In genomic region chrX:17377047-17377692, GRCh38 we compare ENCODE assay signal across 8 cellular contexts. TPM values are rescaled to one million over a fixed set of nuclear protein-coding genes. Genes with fewer than 3 reads are reported as not detected.
DNase-seq lines count a peak whose midpoint lies in the region; ATAC-seq and TF ChIP-seq lines count a peak whose summit lies in the region.

No MANE protein-coding gene starts in this region.

- no peak overlapping the region for H3K4me3 Mint-ChIP-seq in activated T-helper 1 cell treated with anti-CD3 and anti-CD28 coated beads, Interleukin-12 subunit alpha, Interleukin-12 subunit beta, Interleukin-2, Interleukin-4 antibody, amounts not matched to agents 30 ng/mL and 10 ng/mL and 1 ng/mL, durations not matched to agents 14 hours and 24 hours and 36 hours

- TF ChIP-seq CTCF in AG09309 (IDR thresholded peaks at IDR 0.05; ENCODE audit: control insufficient read depth, insufficient read depth, low read depth, low read length, missing control alignments), result no peak
- no peak for TF ChIP-seq CTCF in hepatocyte (IDR thresholded peaks at IDR 0.05; ENCODE audit: poor library complexity)

- peak overlapping the region; percentile 89 for H3K4me2 ChIP-seq in hepatocyte

- H3K36me3 Mint-ChIP-seq in activated T-helper 1 cell treated with anti-CD3 and anti-CD28 coated beads, Interleukin-12 subunit alpha, Interleukin-12 subunit beta, Interleukin-2, Interleukin-4 antibody, amounts not matched to agents 30 ng/mL and 10 ng/mL and 1 ng/mL, durations not matched to agents 14 hours and 24 hours and 36 hours (ENCODE audit: low read depth), result no peaks in the 10 kb centered on the region

- DNase-seq in AG09309 (ENCODE audit: low read depth) (no peak), M059J (ENCODE audit: low read depth) (peak; percentile 78), hepatocyte (ENCODE audit: low spot score) (peak; percentile 63), HPDE6-E6E7 (ENCODE audit: extremely low spot score) (no peak)
- DNase-seq in activated T-helper 1 cell treated with anti-CD3 and anti-CD28 coated beads, Interleukin-12 subunit alpha, Interleukin-12 subunit beta, Interleukin-2, Interleukin-4 antibody, amounts not matched to agents 30 ng/mL and 10 ng/mL and 1 ng/mL, durations not matched to agents 14 hours and 24 hours and 36 hours (ENCODE audit: low spot score), result no peak
- DNase-seq in stimulated activated CD4-positive, alpha-beta T cell treated with anti-CD3 and anti-CD28 coated beads, Interleukin-4, amount 100 ng/mL, for 24 hours, result peak; percentile 4
- no peak for DNase-seq in effector memory CD4-positive, alpha-beta T cell

- no peaks in the 10 kb centered on the region for H3K9me3 ChIP-seq in hepatocyte (ENCODE audit: low read depth)
- H3K9me3 ChIP-seq in effector memory CD4-positive, alpha-beta T cell (ENCODE audit: control insufficient read depth, low read length), result no peaks in the 10 kb centered on the region

- H3K36me3 ChIP-seq in hepatocyte (replicated peaks; ENCODE audit: insufficient read depth, low read depth), result no peaks in the 10 kb centered on the region
- no peaks in the 10 kb centered on the region for H3K36me3 ChIP-seq in effector memory CD4-positive, alpha-beta T cell (ENCODE audit: control insufficient read depth, insufficient read depth, low read length)

- no peak overlapping the region for H3K27ac ChIP-seq in hepatocyte
- no peak overlapping the region for H3K27ac ChIP-seq in effector memory CD4-positive, alpha-beta T cell (ENCODE audit: insufficient read depth, low read length, poor library complexity, severe bottlenecking)

- H3K4me3 ChIP-seq in AG09309 (ENCODE audit: control insufficient read depth, low read depth, low read length) (peak overlapping the region; percentile 78), hepatocyte (peak overlapping the region; percentile 31)
- H3K4me3 ChIP-seq in effector memory CD4-positive, alpha-beta T cell (ENCODE audit: insufficient read depth, low read depth, low read length, poor library complexity, severe bottlenecking), result no peak overlapping the region

- no peaks in the 10 kb centered on the region for H3K4me1 ChIP-seq in hepatocyte (ENCODE audit: insufficient read depth)
- no peaks in the 10 kb centered on the region for H3K4me1 ChIP-seq in effector memory CD4-positive, alpha-beta T cell (ENCODE audit: control insufficient read depth, insufficient read depth, low read length, poor library complexity, severe bottlenecking)

- ATAC-seq in HG03280 (IDR thresholded peaks at IDR 0.05; ENCODE audit: unreplicated experiment), result no peak

- no peaks in the 10 kb centered on the region for H3K9me3 Mint-ChIP-seq in activated T-helper 1 cell treated with anti-CD3 and anti-CD28 coated beads, Interleukin-12 subunit alpha, Interleukin-12 subunit beta, Interleukin-2, Interleukin-4 antibody, amounts not matched to agents 30 ng/mL and 10 ng/mL and 1 ng/mL, durations not matched to agents 14 hours and 24 hours and 36 hours

- no peak overlapping the region for H2AFZ ChIP-seq in hepatocyte

- H3K27me3 Mint-ChIP-seq in activated T-helper 1 cell treated with anti-CD3 and anti-CD28 coated beads, Interleukin-12 subunit alpha, Interleukin-12 subunit beta, Interleukin-2, Interleukin-4 antibody, amounts not matched to agents 30 ng/mL and 10 ng/mL and 1 ng/mL, durations not matched to agents 14 hours and 24 hours and 36 hours (ENCODE audit: insufficient read depth), result peaks cover 13% of the 10 kb centered on the region

- peaks cover 6% of the 10 kb centered on the region for H3K4me1 Mint-ChIP-seq in activated T-helper 1 cell treated with anti-CD3 and anti-CD28 coated beads, Interleukin-12 subunit alpha, Interleukin-12 subunit beta, Interleukin-2, Interleukin-4 antibody, amounts not matched to agents 30 ng/mL and 10 ng/mL and 1 ng/mL, durations not matched to agents 14 hours and 24 hours and 36 hours (ENCODE audit: low read depth)

- no peaks in the 10 kb centered on the region for H3K79me2 ChIP-seq in hepatocyte

- H3K27ac Mint-ChIP-seq in activated T-helper 1 cell treated with anti-CD3 and anti-CD28 coated beads, Interleukin-12 subunit alpha, Interleukin-12 subunit beta, Interleukin-2, Interleukin-4 antibody, amounts not matched to agents 30 ng/mL and 10 ng/mL and 1 ng/mL, durations not matched to agents 14 hours and 24 hours and 36 hours, result peak overlapping the region; percentile 5

- no peaks in the 10 kb centered on the region for H3K27me3 ChIP-seq in hepatocyte
- no peaks in the 10 kb centered on the region for H3K27me3 ChIP-seq in effector memory CD4-positive, alpha-beta T cell (replicated peaks; ENCODE audit: control insufficient read depth, insufficient read depth, low read length, poor library complexity, severe bottlenecking)

- 45% methylated on average over 41 of the region's 45 CpGs for WGBS in hepatocyte (ENCODE audit: low lambda C conversion rate, missing lambda C conversion rate)

- H4K20me1 ChIP-seq in hepatocyte (ENCODE audit: insufficient read depth, poor library complexity, severe bottlenecking), result no peaks in the 10 kb centered on the region

- intact Hi-C loops in activated T-helper 1 cell treated with anti-CD3 and anti-CD28 coated beads, Interleukin-12 subunit alpha, Interleukin-12 subunit beta, Interleukin-2, Interleukin-4 antibody, amounts not matched to agents 30 ng/mL and 10 ng/mL and 1 ng/mL, durations not matched to agents 14 hours and 24 hours and 36 hours (cut with micrococcal nuclease), result loop anchor here (10.0 kb wide), 1 partner anchor 318 kb away; no protein-coding TSS in a partner anchor

- no peaks in the 10 kb centered on the region for H3K9me2 ChIP-seq in hepatocyte (replicated peaks; ENCODE audit: insufficient read depth)

RNA-seq across cellular contexts. Expression of gene NHS, which starts 2.2 kb away (rescaled TPM):
- 5.1 and 7.5 TPM in 2 replicates for total RNA-seq in M059J (2014; rRNA removed; shearing (Covaris generic))
- 8.1 and 11.1 TPM in 2 replicates for total RNA-seq in activated T-helper 1 cell treated with anti-CD3 and anti-CD28 coated beads, Interleukin-12 subunit alpha, Interleukin-12 subunit beta, Interleukin-2, Interleukin-4 antibody, amounts not matched to agents 30 ng/mL and 10 ng/mL and 1 ng/mL, durations not matched to agents 14 hours and 24 hours and 36 hours
- total RNA-seq in hepatocyte, result 2.7 and 3.1 TPM in 2 replicates
- 0.35 and 1.2 TPM in 2 replicates for polyA plus RNA-seq in hepatocyte

Comparison
In these comparisons a context has a peak if more than half of its experiments do, and no peak if none do; other contexts are left out.
1. DNase-seq: peak in M059J (single experiment), hepatocyte (single experiment) and stimulated activated CD4-positive, alpha-beta T cell treated with anti-CD3 and anti-CD28 coated beads, Interleukin-4, amount 100 ng/mL, for 24 hours (single experiment); none in AG09309 (single experiment), activated T-helper 1 cell treated with anti-CD3 and anti-CD28 coated beads, Interleukin-12 subunit alpha, Interleukin-12 subunit beta, Interleukin-2, Interleukin-4 antibody, amounts not matched to agents 30 ng/mL and 10 ng/mL and 1 ng/mL, durations not matched to agents 14 hours and 24 hours and 36 hours (single experiment), HPDE6-E6E7 (single experiment) and effector memory CD4-positive, alpha-beta T cell (0 of 3).